Comparison of ENCODE assay signal across 9 cellular contexts in the genomic region with DNA sequence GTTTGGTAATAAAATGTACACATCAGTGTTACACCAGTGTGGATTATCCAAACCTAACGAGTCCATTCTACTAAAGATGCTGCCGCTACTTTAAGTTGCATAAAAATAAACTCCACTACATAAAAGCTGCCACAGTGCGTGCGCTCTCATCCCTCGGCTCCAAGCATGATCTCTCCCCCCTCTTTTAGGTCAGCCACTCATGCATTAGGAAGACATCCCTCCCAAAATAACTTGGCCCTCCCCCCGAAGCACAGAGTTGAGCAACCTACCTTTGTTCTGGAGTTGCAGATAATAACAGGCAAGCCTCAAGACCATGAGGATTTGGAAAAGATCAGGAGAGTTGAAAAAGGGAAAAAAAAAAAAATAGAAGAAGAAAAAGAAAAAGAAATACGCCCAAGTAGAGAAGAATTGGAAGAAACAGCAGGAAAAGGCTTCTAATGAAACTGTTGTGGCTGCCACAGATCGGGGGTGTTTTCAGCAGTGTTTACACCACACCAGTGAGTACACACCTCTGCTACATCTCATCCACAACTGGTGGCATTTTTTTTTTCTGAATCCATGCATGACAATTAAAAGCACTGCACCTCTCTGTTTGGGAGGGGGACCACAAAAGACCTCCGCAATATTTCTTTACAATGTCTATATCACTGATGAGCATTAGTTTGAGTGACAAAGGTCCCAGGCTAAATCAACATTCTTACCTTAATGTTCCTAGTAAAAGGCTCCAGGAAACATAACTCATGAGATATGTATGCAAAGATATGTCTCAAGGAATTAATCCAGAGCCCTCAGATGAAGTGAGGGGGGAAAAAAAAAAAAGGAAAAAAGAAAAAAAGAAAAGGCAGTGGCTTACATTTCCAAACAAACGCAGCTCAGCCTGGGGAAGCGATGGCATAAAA.
DNase-seq lines count a peak whose midpoint lies in the region; ATAC-seq and TF ChIP-seq lines count a peak whose summit lies in the region.
"Had no signal": no experiment of that assay in that cellular context is flagged by ENCODE, and none has a peak within 500 bp of the region (broad histone marks: within the 10 kb centered on the region; RNA-seq: fewer than 3 reads in every experiment).

No MANE protein-coding gene starts in this region.

- no peak overlapping the region for H2BK120ac ChIP-seq in H9 (ENCODE audit: low read depth, low read length, poor library complexity, severe bottlenecking)

- no peak overlapping the region for H3K56ac ChIP-seq in H9 (ENCODE audit: insufficient read length, low read depth, low read length)

- no peak overlapping the region for H2AFZ ChIP-seq in H9 (ENCODE audit: low read length)

- H3K4me1 Mint-ChIP-seq in H9 (peaks cover 70 to 78% of the 10 kb centered on the region in 2 experiments), T-cell (peaks cover 74 to 83% (median 79%) of the 10 kb centered on the region in 3 donors)
- H3K4me1 Mint-ChIP-seq in activated CD8-positive, alpha-beta T cell treated with anti-CD3 and anti-CD28 coated beads for 36 hours (ENCODE audit: low read depth), result peaks cover 83% of the 10 kb centered on the region
- peaks cover 2% of the 10 kb centered on the region for H3K4me1 Mint-ChIP-seq in stimulated activated effector memory CD8-positive, alpha-beta T cell treated with anti-CD3 and anti-CD28 coated beads, Interleukin-12 subunit alpha, Interleukin-12 subunit beta, amount 100 ng/mL, for 72 hours

- H3K4me3 Mint-ChIP-seq in H9 (peak overlapping the region in 1 of 2 experiments; percentile 43; a peak in 3 of 5 replicates), T-cell (no peak overlapping the region)
- H3K4me3 Mint-ChIP-seq in activated CD8-positive, alpha-beta T cell treated with anti-CD3 and anti-CD28 coated beads for 36 hours, result no peak overlapping the region
- no peak overlapping the region for H3K4me3 Mint-ChIP-seq in stimulated activated effector memory CD8-positive, alpha-beta T cell treated with anti-CD3 and anti-CD28 coated beads, Interleukin-12 subunit alpha, Interleukin-12 subunit beta, amount 100 ng/mL, for 72 hours

- H4K20me1 ChIP-seq in H9 (ENCODE audit: control insufficient read depth, insufficient read depth, insufficient read length), result no peaks in the 10 kb centered on the region

- H3K27ac Mint-ChIP-seq in H9, result peak overlapping the region; percentile 6 to 87 (median 73); a peak in 6 of 7 replicates
- H3K27ac Mint-ChIP-seq in activated CD8-positive, alpha-beta T cell treated with anti-CD3 and anti-CD28 coated beads for 36 hours, result no peak overlapping the region
- H3K27ac Mint-ChIP-seq in stimulated activated effector memory CD8-positive, alpha-beta T cell treated with anti-CD3 and anti-CD28 coated beads, Interleukin-12 subunit alpha, Interleukin-12 subunit beta, amount 100 ng/mL, for 72 hours, result no peak overlapping the region
- no peak overlapping the region for H3K27ac Mint-ChIP-seq in T-cell

- no peak overlapping the region for H2BK15ac ChIP-seq in H9 (ENCODE audit: low read depth, low read length)

- H3K4me3 ChIP-seq in adipocyte (ENCODE audit: low read length) (peak overlapping the region; percentile 75), right atrium auricular region (peak overlapping the region; percentile 6 to 28), rectal smooth muscle tissue (ENCODE audit: low read length) (peak overlapping the region; percentile 54)

- no peak overlapping the region for H2BK12ac ChIP-seq in H9 (ENCODE audit: insufficient read length, low read depth, low read length)

- H2AK5ac ChIP-seq in H9 (ENCODE audit: insufficient read length, low read length), result no peak overlapping the region

- H4K5ac ChIP-seq in H9 (ENCODE audit: insufficient read length, low read depth, low read length), result no peak overlapping the region

- H3K9ac ChIP-seq in H9 (ENCODE audit: extremely low read depth, insufficient read length, low read length) (no peak overlapping the region), adipocyte (ENCODE audit: low read length) (peak overlapping the region; percentile 83), rectal smooth muscle tissue (ENCODE audit: low read length) (no peak overlapping the region)

- intact Hi-C loops in activated CD8-positive, alpha-beta T cell treated with anti-CD3 and anti-CD28 coated beads for 36 hours (cut with micrococcal nuclease), result no loop called here

- no peak overlapping the region for H3K14ac ChIP-seq in H9 (ENCODE audit: insufficient read depth, low read length)

- H3K79me1 ChIP-seq in H9 (ENCODE audit: insufficient read depth, low read depth, low read length, poor library complexity, severe bottlenecking), result no peaks in the 10 kb centered on the region

- no peak overlapping the region for H2BK5ac ChIP-seq in H9 (ENCODE audit: insufficient read length, low read length)

- DNase-seq in H9 (no peak), adipocyte (ENCODE audit: low read depth) (peak; percentile 34), right atrium auricular region (ENCODE audit: low spot score) (no peak), NCI-H526 treated with DMSO at 0.1 percent for 48 hours (lab: John Stamatoyannopoulos, UW) (no peak), T-cell (no peak)
- no peak for DNase-seq in activated CD8-positive, alpha-beta T cell treated with anti-CD3 and anti-CD28 coated beads for 36 hours
- no peak for DNase-seq in stimulated activated effector memory CD8-positive, alpha-beta T cell treated with anti-CD3 and anti-CD28 coated beads, Interleukin-12 subunit alpha, Interleukin-12 subunit beta, amount 100 ng/mL, for 72 hours (ENCODE audit: low spot score in 2 of 2)
- DNase-seq: NCI-H1417 treated with DMSO at 0.1 percent for 48 hours had no signal

- H3K4me2 ChIP-seq in H9 (ENCODE audit: insufficient read depth, insufficient read length, low read length), result no peak overlapping the region

- no peak for ATAC-seq in activated CD8-positive, alpha-beta T cell treated with anti-CD3 and anti-CD28 coated beads for 36 hours
- no peak for ATAC-seq in stimulated activated effector memory CD8-positive, alpha-beta T cell treated with anti-CD3 and anti-CD28 coated beads, Interleukin-12 subunit alpha, Interleukin-12 subunit beta, amount 100 ng/mL, for 72 hours
- no peak for ATAC-seq in T-cell (replicated peaks in 1 of 4)

- H4K91ac ChIP-seq in H9 (ENCODE audit: insufficient read length, low read depth, low read length), result no peak overlapping the region

- peak overlapping the region; percentile 26 for H3K18ac ChIP-seq in H9 (ENCODE audit: insufficient read length, low read depth, low read length)

- H3K27me3 Mint-ChIP-seq in H9 (ENCODE audit: low read depth) (no peaks in the 10 kb centered on the region), T-cell (no peaks in the 10 kb centered on the region)
- no peaks in the 10 kb centered on the region for H3K27me3 Mint-ChIP-seq in activated CD8-positive, alpha-beta T cell treated with anti-CD3 and anti-CD28 coated beads for 36 hours

- peaks cover 0 to 5% (median 3%) of the 10 kb centered on the region in 3 experiments; a peak in 2 of 7 replicates for H3K36me3 Mint-ChIP-seq in H9 (ENCODE audit: insufficient read depth in 1 of 3, low read depth in 3 of 3)
- peaks cover 11% of the 10 kb centered on the region for H3K36me3 Mint-ChIP-seq in activated CD8-positive, alpha-beta T cell treated with anti-CD3 and anti-CD28 coated beads for 36 hours (ENCODE audit: low read depth)
- H3K36me3 Mint-ChIP-seq in stimulated activated effector memory CD8-positive, alpha-beta T cell treated with anti-CD3 and anti-CD28 coated beads, Interleukin-12 subunit alpha, Interleukin-12 subunit beta, amount 100 ng/mL, for 72 hours, result no peaks in the 10 kb centered on the region
- H3K36me3 Mint-ChIP-seq in T-cell, result peaks cover 27% of the 10 kb centered on the region

- CTCF ChIA-PET in activated CD8-positive, alpha-beta T cell treated with anti-CD3 and anti-CD28 coated beads for 36 hours (lab: Charles Lee), result interaction anchor here (1.0 kb wide), 1 partner anchor 77 kb away, joined by 3 read pairs; no protein-coding TSS in a partner anchor
- CTCF ChIA-PET in T-cell (lab: Charles Lee), result no interaction called here

- no peak overlapping the region for H4K8ac ChIP-seq in H9 (replicated peaks; ENCODE audit: insufficient read length, low read depth, low read length)

- POLR2A ChIA-PET in activated CD8-positive, alpha-beta T cell treated with anti-CD3 and anti-CD28 coated beads for 36 hours (lab: Charles Lee), result interaction anchor here (1.0 kb wide), 1 partner anchor 35 kb away, joined by 3 read pairs; no protein-coding TSS in a partner anchor
- POLR2A ChIA-PET in T-cell (lab: Charles Lee), result interaction anchor here (0.6 to 0.7 kb wide), 2 partner anchors 25 to 519 kb away, joined by 4 to 5 read pairs; no protein-coding TSS in a partner anchor

- no peak overlapping the region for H2BK20ac ChIP-seq in H9 (ENCODE audit: low read depth, low read length, poor library complexity, severe bottlenecking)

- no peaks in the 10 kb centered on the region for H3K23me2 ChIP-seq in H9 (ENCODE audit: insufficient read length, low read depth, low read length, poor library complexity, severe bottlenecking)

- no peaks in the 10 kb centered on the region for H3K36me3 ChIP-seq in adipocyte (ENCODE audit: control insufficient read depth, insufficient read depth, low read length, severe bottlenecking)
- no peaks in the 10 kb centered on the region for H3K36me3 ChIP-seq in right atrium auricular region
- H3K36me3 ChIP-seq in rectal smooth muscle tissue (ENCODE audit: control insufficient read depth, insufficient read depth, low read length), result no peaks in the 10 kb centered on the region

- TF ChIP-seq CTCF in H9 (conservative IDR thresholded peaks at IDR 0.05) (no peak), right atrium auricular region (IDR thresholded peaks at IDR 0.05) (peak in 1 of 2 donors; percentile 12)
- TF ChIP-seq CTCF in activated CD8-positive, alpha-beta T cell treated with anti-CD3 and anti-CD28 coated beads for 36 hours (IDR thresholded peaks at IDR 0.05), result no peak

- no peaks in the 10 kb centered on the region for H3K9me3 ChIP-seq in H9 (ENCODE audit: control insufficient read depth, low read depth, low read length)
- no peaks in the 10 kb centered on the region for H3K9me3 ChIP-seq in adipocyte (ENCODE audit: control insufficient read depth, low read length)
- H3K9me3 ChIP-seq in right atrium auricular region, result no peaks in the 10 kb centered on the region

- no peak overlapping the region for H3K27ac ChIP-seq in H9 (ENCODE audit: insufficient read length, low read depth, low read length)
- peak overlapping the region; percentile 69 to 86 for H3K27ac ChIP-seq in right atrium auricular region
- peak overlapping the region; percentile 93 for H3K27ac ChIP-seq in rectal smooth muscle tissue (ENCODE audit: low read depth, low read length)

- no peak overlapping the region for H3K23ac ChIP-seq in H9 (ENCODE audit: insufficient read length, low read depth, low read length)

- no peaks in the 10 kb centered on the region; the same call in 1 of the 2 replicates for H3K79me2 ChIP-seq in H9 (ENCODE audit: insufficient read depth, low read length)

- H3K4me1 ChIP-seq in H9 (ENCODE audit: insufficient read depth, low read length) (peaks cover 24% of the 10 kb centered on the region; the same call in 1 of the 2 replicates), adipocyte (ENCODE audit: control insufficient read depth, insufficient read depth, low read length) (peaks cover 28% of the 10 kb centered on the region), right atrium auricular region (peaks cover 0 to 62% of the 10 kb centered on the region in 2 donors), rectal smooth muscle tissue (ENCODE audit: control insufficient read depth, insufficient read depth, low read length) (peaks cover 19% of the 10 kb centered on the region)

- WGBS in H9 (ENCODE audit: extremely low coverage, insufficient read length, low lambda C conversion rate), result no CpG with 5 or more reads among the region's 11 CpGs

- no peak overlapping the region for H3K4ac ChIP-seq in H9 (ENCODE audit: low read depth, low read length)

- H3K27me3 ChIP-seq in H9 (ENCODE audit: insufficient read depth, low read length), result no peaks in the 10 kb centered on the region
- no peaks in the 10 kb centered on the region for H3K27me3 ChIP-seq in adipocyte (replicated peaks; ENCODE audit: control insufficient read depth, insufficient read depth, low read length)
- no peaks in the 10 kb centered on the region for H3K27me3 ChIP-seq in right atrium auricular region
- H3K27me3 ChIP-seq in rectal smooth muscle tissue (ENCODE audit: control insufficient read depth, insufficient read depth, low read length), result no peaks in the 10 kb centered on the region

- no peaks in the 10 kb centered on the region for H3K9me3 Mint-ChIP-seq in H9
- no peaks in the 10 kb centered on the region for H3K9me3 Mint-ChIP-seq in activated CD8-positive, alpha-beta T cell treated with anti-CD3 and anti-CD28 coated beads for 36 hours
- H3K9me3 Mint-ChIP-seq in stimulated activated effector memory CD8-positive, alpha-beta T cell treated with anti-CD3 and anti-CD28 coated beads, Interleukin-12 subunit alpha, Interleukin-12 subunit beta, amount 100 ng/mL, for 72 hours, result no peaks in the 10 kb centered on the region
- H3K9me3 Mint-ChIP-seq in T-cell, result no peaks in the 10 kb centered on the region

- no peak overlapping the region for H3T11ph ChIP-seq in H9 (ENCODE audit: low read length)

Comparison
In these comparisons a context has a peak if more than half of its experiments do, and no peak if none do; other contexts are left out.
1. H3K27ac Mint-ChIP-seq: peak in H9 (3 of 3); none in activated CD8-positive, alpha-beta T cell treated with anti-CD3 and anti-CD28 coated beads for 36 hours (single experiment), stimulated activated effector memory CD8-positive, alpha-beta T cell treated with anti-CD3 and anti-CD28 coated beads, Interleukin-12 subunit alpha, Interleukin-12 subunit beta, amount 100 ng/mL, for 72 hours (single experiment) and T-cell (0 of 2).
2. H3K4me3 ChIP-seq: peak in every context shown above with its lines; median percentile 75 in adipocyte; 54 in rectal smooth muscle tissue; 17 in right atrium auricular region.